11 cellular contexts compared by ENCODE assay signal in genomic region chr16:88489163-88489721, GRCh38.
"Had no signal": no experiment of that assay in that cellular context is flagged by ENCODE, and none has a peak within 500 bp of the region (broad histone marks: within the 10 kb centered on the region; RNA-seq: fewer than 3 reads in every experiment).

No MANE protein-coding gene starts in this region.

- H3K4me1 ChIP-seq: breast epithelium, foreskin keratinocyte, lower lobe of right lung had no signal

- DNase-seq: activated CD4-positive, CD25-positive, alpha-beta regulatory T cell treated with anti-CD3 and anti-CD28 coated beads, Interleukin-2, amount 50 U/mL, for 72 hours; activated naive CD4-positive, alpha-beta T cell; cerebellar nuclear complex; effector memory CD8-positive, alpha-beta T cell; foreskin keratinocyte; kidney glomerular epithelial cell; lower lobe of right lung; T-helper 9 cell had no signal

- H3K36me3 ChIP-seq: breast epithelium, lower lobe of right lung, neutrophil, thoracic aorta had no signal

- H3K27me3 ChIP-seq: breast epithelium, foreskin keratinocyte, neutrophil had no signal

- H3K9me3 ChIP-seq: breast epithelium, lower lobe of right lung, neutrophil, thoracic aorta had no signal

- H3K27ac ChIP-seq: foreskin keratinocyte, lower lobe of right lung, neutrophil, thoracic aorta had no signal

- H3K4me3 ChIP-seq: breast epithelium, lower lobe of right lung, thoracic aorta had no signal

- ATAC-seq: effector memory CD8-positive, alpha-beta T cell; foreskin keratinocyte; lower lobe of right lung had no signal
